In genomic region chr4:118776166-118776954, GRCh38 we compare ENCODE assay signal across 1 cellular context.
TF ChIP-seq lines count a peak whose summit lies in the region.

No MANE protein-coding gene starts in this region.

TF ChIP-seq in SK-N-SH, 30 proteins besides CTCF, POLR2A, EP300 and RAD21 (continued from another document):
- no peak for TF ChIP-seq PBX3 (IDR thresholded peaks at IDR 0.05)
- no peak for TF ChIP-seq ELF1 (IDR thresholded peaks at IDR 0.05)
- TF ChIP-seq TAF1 (IDR thresholded peaks at IDR 0.05; ENCODE audit: borderline replicate concordance, low read depth, low read length), result no peak
